ENCODE assay signal across 8 cellular contexts in genomic region chr20:2468581-2469407, GRCh38. TPM values are rescaled to one million over a fixed set of nuclear protein-coding genes. Genes with fewer than 3 reads are reported as not detected.
DNase-seq lines count a peak whose midpoint lies in the region; ATAC-seq and TF ChIP-seq lines count a peak whose summit lies in the region.

No MANE protein-coding gene starts in this region.

- TF ChIP-seq CTCF in heart right ventricle (IDR thresholded peaks at IDR 0.05) (no peak), tibial artery (IDR thresholded peaks at IDR 0.05) (no peak)

- 78 to 79% methylated on average over 11 of the region's 11 CpGs for whole genome bisulfite sequencing in heart right ventricle, 2 donors

- intact Hi-C loops in heart right ventricle (cut with DNase I) (loop anchor here in 1 of 10 donors (10.0 kb wide), 2 partner anchors 364 to 694 kb away; partner anchors contain the start of gene STK35), left ventricle myocardium superior (cut with micrococcal nuclease) (no loop called here), tibial artery (cut with DNase I; ENCODE audit: low total_unique reads) (no loop called here)

- H3K27ac Mint-ChIP-seq in activated naive CD8-positive, alpha-beta T cell: peak overlapping the region; percentile 87

- in situ Hi-C loops in G401 (cut with HindIII; ENCODE audit: low sequenced_read_pairs): no loop called here

- no peaks in the 10 kb centered on the region for H3K27me3 Mint-ChIP-seq in activated naive CD8-positive, alpha-beta T cell

- DNase-seq in heart right ventricle (no peak), left ventricle myocardium superior (no peak), tibial artery (no peak), NCI-H1105 treated with DMSO at 0.1 percent for 48 hours (lab: John Stamatoyannopoulos, UW) (no peak), UCSD-AML1 (lab: John Stamatoyannopoulos, UW; ENCODE audit: unreplicated experiment) (no peak), G401 (ENCODE audit: low spot score) (no peak)

- peak overlapping the region in 8 of 10 donors; percentile 65 to 96 (median 85) for H3K4me3 ChIP-seq in heart right ventricle
- peak overlapping the region; percentile 88 for H3K4me3 ChIP-seq in iPS-18c (ENCODE audit: insufficient read depth, low read depth, low read length)
- H3K4me3 ChIP-seq in tibial artery: peak overlapping the region; percentile 65 to 77

- H3K9me3 ChIP-seq in heart right ventricle (no peaks in the 10 kb centered on the region), iPS-18c (ENCODE audit: control insufficient read depth, insufficient read depth, low read length) (no peaks in the 10 kb centered on the region), tibial artery (no peaks in the 10 kb centered on the region)

- peak overlapping the region; percentile 99 for H3K4me3 Mint-ChIP-seq in activated naive CD8-positive, alpha-beta T cell

- peaks cover 45% of the 10 kb centered on the region for H3K4me1 Mint-ChIP-seq in activated naive CD8-positive, alpha-beta T cell (ENCODE audit: low read depth)

- ATAC-seq in heart right ventricle: no peak
- no peak for ATAC-seq in left ventricle myocardium superior

- H3K4me1 ChIP-seq in heart right ventricle (peaks cover 0 to 37% (median 23%) of the 10 kb centered on the region in 9 donors), tibial artery (peaks cover 0 to 27% (median 22%) of the 10 kb centered on the region in 4 donors)

- peaks cover 13% of the 10 kb centered on the region for H3K36me3 Mint-ChIP-seq in activated naive CD8-positive, alpha-beta T cell

- peaks cover 0 to 53% (median 39%) of the 10 kb centered on the region in 9 donors for H3K36me3 ChIP-seq in heart right ventricle
- peaks cover 39 to 44% (median 42%) of the 10 kb centered on the region in 3 donors for H3K36me3 ChIP-seq in tibial artery

- H3K27ac ChIP-seq in heart right ventricle (no peak overlapping the region), tibial artery (peak overlapping the region in 1 of 2 donors; percentile 91)

- no peaks in the 10 kb centered on the region for H3K9me3 Mint-ChIP-seq in activated naive CD8-positive, alpha-beta T cell (ENCODE audit: low read depth)

- H3K27me3 ChIP-seq in heart right ventricle: no peaks in the 10 kb centered on the region
- no peaks in the 10 kb centered on the region for H3K27me3 ChIP-seq in tibial artery

RNA-seq across cellular contexts. Expression of gene SNRPB, which starts 1.8 kb away (rescaled TPM):
- total RNA-seq in heart right ventricle (10 to 100 TPM; 41.4 to 82.1 (median 51.1) TPM), left ventricle myocardium superior (51.3 TPM)
- polyA plus RNA-seq in heart right ventricle: 100 to 1,000 TPM in 1 of 2 donors, 10 to 100 TPM in 1; 59.8 to 239 TPM
- total RNA-seq in G401 (2014; rRNA removed; shearing (Covaris generic)): 1,009 and 1,118 TPM in 2 replicates

RNA-seq across cellular contexts. Expression of gene ZNF343, which starts 39.9 kb away (rescaled TPM):
- total RNA-seq in heart right ventricle: 1 to 10 TPM; 3.6 to 7.1 (median 5.7) TPM
- 1 to 10 TPM; 3.2 to 4.5 TPM for polyA plus RNA-seq in heart right ventricle
- 5.8 TPM for total RNA-seq in left ventricle myocardium superior
- 7.6 and 11.3 TPM in 2 replicates for total RNA-seq in G401 (2014; rRNA removed; shearing (Covaris generic))

Comparison
In these comparisons a context has a peak if more than half of its experiments do, and no peak if none do; other contexts are left out.
1. RNA of gene SNRPB, which starts 1.8 kb away (total RNA-seq): 1,009 to 1,118 TPM in G401; 41.4 to 82.1 TPM in heart right ventricle and 51.3 TPM in left ventricle myocardium superior (single experiment); every median in the first group is over 10 times any median in the second.
2. Peak in every context shown above with its lines, with median percentiles within 50 percentile points of each other: H3K4me3 ChIP-seq.